24 cellular contexts compared by ENCODE assay signal in genomic region chr6:47152666-47153065, GRCh38.
"Had no signal": no experiment of that assay in that cellular context is flagged by ENCODE, and none has a peak within 500 bp of the region (broad histone marks: within the 10 kb centered on the region; RNA-seq: fewer than 3 reads in every experiment).

No MANE protein-coding gene starts in this region.

- H3K4me3 ChIP-seq: dorsolateral prefrontal cortex, esophagus squamous epithelium, gastroesophageal sphincter, smooth muscle cell, thoracic aorta, upper lobe of right lung had no signal

- H3K27me3 ChIP-seq: esophagus squamous epithelium, gastroesophageal sphincter, upper lobe of right lung had no signal

- H3K27ac Mint-ChIP-seq: activated naive CD4-positive, alpha-beta T cell treated with anti-CD3 and anti-CD28 coated beads, Interleukin-2, amount 50 U/mL, for 72 hours; activated T-helper 17 cell treated with anti-CD3 and anti-CD28 coated beads, Interleukin-2, amount 50 U/mL, for 72 hours; effector memory CD8-positive, alpha-beta T cell; nephron; T-cell; T-helper 2 cell treated with Interferon-gamma antibody and Interleukin-4, amounts not matched to agents 5 μg/mL and 100 μg/mL, for 36 hours had no signal

- H3K4me1 ChIP-seq: parathyroid adenoma, upper lobe of right lung had no signal

- H3K4me1 Mint-ChIP-seq: activated T-helper 17 cell treated with anti-CD3 and anti-CD28 coated beads, Interleukin-2, amount 50 U/mL, for 72 hours; central memory CD8-positive, alpha-beta T cell; nephron; T-cell had no signal

- H3K9me3 Mint-ChIP-seq: activated naive CD4-positive, alpha-beta T cell treated with anti-CD3 and anti-CD28 coated beads, Interleukin-2, amount 50 U/mL, for 72 hours; activated T-helper 17 cell treated with anti-CD3 and anti-CD28 coated beads, Interleukin-2, amount 50 U/mL, for 72 hours; central memory CD8-positive, alpha-beta T cell; effector memory CD8-positive, alpha-beta T cell; nephron; T-cell; T-helper 2 cell treated with Interferon-gamma antibody and Interleukin-4, amounts not matched to agents 5 μg/mL and 100 μg/mL, for 36 hours had no signal

- H3K36me3 Mint-ChIP-seq: activated naive CD4-positive, alpha-beta T cell treated with anti-CD3 and anti-CD28 coated beads, Interleukin-2, amount 50 U/mL, for 72 hours; T-cell had no signal

- H3K4me3 Mint-ChIP-seq: activated T-helper 17 cell treated with anti-CD3 and anti-CD28 coated beads, Interleukin-2, amount 50 U/mL, for 72 hours; central memory CD8-positive, alpha-beta T cell; effector memory CD8-positive, alpha-beta T cell; nephron; T-cell; T-helper 2 cell treated with Interferon-gamma antibody and Interleukin-4, amounts not matched to agents 5 μg/mL and 100 μg/mL, for 36 hours had no signal

- H3K9me3 ChIP-seq: esophagus squamous epithelium, gastroesophageal sphincter, thoracic aorta, upper lobe of right lung had no signal

- H3K36me3 ChIP-seq: esophagus squamous epithelium, gastroesophageal sphincter, thoracic aorta, upper lobe of right lung, WERI-Rb-1 had no signal

- DNase-seq: activated CD4-positive, alpha-beta T cell treated with anti-CD3 and anti-CD28 coated beads for 1 hour; activated CD4-positive, alpha-beta T cell treated with anti-CD3 and anti-CD28 coated beads, Interleukin-2, amount 50 U/mL, for 1 hour; activated T-cell treated with anti-CD3 and anti-CD28 coated beads, Interleukin-2, amount 50 U/mL, for 1 hour; aorta; dorsolateral prefrontal cortex; effector memory CD8-positive, alpha-beta T cell; esophagus squamous epithelium; head of caudate nucleus; nucleus accumbens; stimulated activated CD4-positive, alpha-beta T cell treated with anti-CD3 and anti-CD28 coated beads, Interleukin-15, amount 100 ng/mL, for 24 hours; stimulated activated naive CD4-positive, alpha-beta T cell; T-cell; upper lobe of right lung; WERI-Rb-1 had no signal

- H3K9ac ChIP-seq: parathyroid adenoma had no signal

- ATAC-seq: activated naive CD4-positive, alpha-beta T cell treated with anti-CD3 and anti-CD28 coated beads, Interleukin-2, amount 50 U/mL, for 72 hours; activated T-helper 17 cell treated with anti-CD3 and anti-CD28 coated beads, Interleukin-2, amount 50 U/mL, for 72 hours; effector memory CD8-positive, alpha-beta T cell; gastroesophageal sphincter; sciatic nerve; T-cell; upper lobe of right lung had no signal

- H3K27ac ChIP-seq: dorsolateral prefrontal cortex, esophagus squamous epithelium, gastroesophageal sphincter, parathyroid adenoma, thoracic aorta, upper lobe of right lung, WERI-Rb-1 had no signal
